In genomic region chrX:154397888-154398667, GRCh38 we compare ENCODE assay signal across 8 cellular contexts. TPM values are rescaled to one million over a fixed set of nuclear protein-coding genes. Genes with fewer than 3 reads are reported as not detected.
DNase-seq lines count a peak whose midpoint lies in the region; ATAC-seq, FAIRE-seq and TF ChIP-seq lines count a peak whose summit lies in the region.

Gene RPL10, plus strand, starts transcription at chrX:154398377. Its CDS starts 143 bp downstream, at chrX:154398520.

- dilution Hi-C loops in endothelial cell of umbilical vein (cut with MboI; ENCODE audit: extremely low pct_ligation_motif_present, low sequenced_read_pairs): no loop called here

- BruUV-seq in endothelial cell of umbilical vein (replicated peaks; lab: Mats Ljungman, UMichigan): no TSS peak

- peak within 1 kb of the TSS; percentile 82 for H3K4me2 ChIP-seq in endothelial cell of umbilical vein (ENCODE audit: insufficient read depth, low read length)

- peak within 1 kb of the TSS; percentile 29 to 86 (median 66) for H3K4me3 ChIP-seq in endothelial cell of umbilical vein (replicated peaks in 1 of 3; ENCODE audit: insufficient read depth in 1 of 3, low read depth in 1 of 3, low read length in 3 of 3)

- H3K9me1 ChIP-seq in endothelial cell of umbilical vein (replicated peaks; ENCODE audit: control insufficient read depth, extremely low read depth, insufficient read depth, low read length): no peaks in the 10 kb centered on the region

- peak; percentile 99 for TF ChIP-seq POLR2A in endothelial cell of umbilical vein (IDR thresholded peaks at IDR 0.05; ENCODE audit: low read depth, low read length)

- peaks cover 15 to 18% of the 10 kb centered on the region in 2 experiments for H3K36me3 ChIP-seq in endothelial cell of umbilical vein (ENCODE audit: control insufficient read depth in 2 of 2, extremely low read depth in 1 of 2, insufficient read depth in 2 of 2, low read length in 2 of 2)

- intact Hi-C loops in endothelial cell of umbilical vein (cut with micrococcal nuclease): no loop called here

- TF ChIP-seq EP300 in Ishikawa (IDR thresholded peaks at IDR 0.05; ENCODE audit: borderline replicate concordance): no peak

- no peak for TF ChIP-seq CTCF in endothelial cell of umbilical vein (IDR thresholded peaks at IDR 0.05; ENCODE audit: extremely low read depth in 1 of 2, insufficient read depth in 1 of 2, low read depth in 1 of 2, low read length in 2 of 2)

- H4K20me1 ChIP-seq in endothelial cell of umbilical vein (replicated peaks; ENCODE audit: control insufficient read depth, extremely low read depth, insufficient read depth, low read length): no peaks in the 10 kb centered on the region

- H3K9ac ChIP-seq in endothelial cell of umbilical vein (replicated peaks; ENCODE audit: extremely low read depth, insufficient read depth, low read length): peak within 1 kb of the TSS; percentile 95

- CTCF ChIA-PET in endothelial cell of umbilical vein (lab: Charles Lee): interaction anchor here (1.2 to 2.1 kb wide), 5 partner anchors 11 to 46 kb away, joined by 4 to 6 read pairs (median 5); partner anchors contain the start of genes DNASE1L1, FAM50A and TAFAZZIN

- H3K4me1 ChIP-seq in endothelial cell of umbilical vein (ENCODE audit: control insufficient read depth, extremely low read depth, insufficient read depth, low read length): peaks cover 8% of the 10 kb centered on the region

- peaks cover 20% of the 10 kb centered on the region for H3K79me2 ChIP-seq in endothelial cell of umbilical vein (ENCODE audit: control insufficient read depth, insufficient read depth, low read length)

- H3K9me3 ChIP-seq in endothelial cell of umbilical vein (replicated peaks; ENCODE audit: control insufficient read depth, insufficient read depth, low read length): no peaks in the 10 kb centered on the region

- H2AFZ ChIP-seq in endothelial cell of umbilical vein (ENCODE audit: low read depth, low read length): no peak within 1 kb of the TSS

- H3K27ac ChIP-seq in endothelial cell of umbilical vein (ENCODE audit: insufficient read depth, low read depth, low read length): peak within 1 kb of the TSS; percentile 87

- DNase-seq in DMS114 treated with DMSO at 0.1 percent for 48 hours (lab: John Stamatoyannopoulos, UW; ENCODE audit: unreplicated experiment) (peak; percentile 85), OCI-M2 (lab: John Stamatoyannopoulos, UW; ENCODE audit: unreplicated experiment) (peak; percentile 18), activated T-cell treated with anti-CD3 and anti-CD28 coated beads for 24 hours (ENCODE audit: low read depth) (peak; percentile 87), endothelial cell of umbilical vein (ENCODE audit: low read depth, low spot score) (peak; percentile 98), midbrain (lab: John Stamatoyannopoulos, UW) (peak; percentile 94)
- DNase-seq in stimulated activated CD8-positive, alpha-beta memory T cell treated with anti-CD3 and anti-CD28 coated beads, Interleukin-15, amount 100 ng/mL, for 48 hours (ENCODE audit: low read depth in 2 of 2): peak; percentile 84 to 91

- FAIRE-seq in endothelial cell of umbilical vein (lab: Jason Lieb, UNC): peak; percentile 93

- ATAC-seq in GM21576 (IDR thresholded peaks at IDR 0.05; ENCODE audit: unreplicated experiment): peak; percentile 63

- no peaks in the 10 kb centered on the region for H3K27me3 ChIP-seq in endothelial cell of umbilical vein (ENCODE audit: control insufficient read depth in 2 of 2, insufficient read depth in 2 of 2, low read length in 2 of 2)

- no peak for TF ChIP-seq RAD21 in Ishikawa (IDR thresholded peaks at IDR 0.05; ENCODE audit: low read depth)

- POLR2A ChIA-PET in endothelial cell of umbilical vein (lab: Charles Lee): interaction anchor here (0.5 to 1.4 kb wide), 6 partner anchors 19 to 427 kb away, joined by 3 to 9 read pairs (median 4); partner anchors contain the start of gene EMD

TF ChIP-seq in Ishikawa, 13 proteins besides CTCF, POLR2A, EP300 and RAD21 (continues in another document):
- TF ChIP-seq TEAD4 (IDR thresholded peaks at IDR 0.05) (no peak), TCF12 (IDR thresholded peaks at IDR 0.05; ENCODE audit: low read depth) (no peak), EGR1 (IDR thresholded peaks at IDR 0.05) (no peak), CREB1 (IDR thresholded peaks at IDR 0.05; ENCODE audit: low read depth) (peak; percentile 66), TAF1 (IDR thresholded peaks at IDR 0.05; ENCODE audit: low read depth) (peak; percentile 96), USF1 (IDR thresholded peaks at IDR 0.05) (no peak; the same call in 1 of the 2 replicates), CEBPB (IDR thresholded peaks at IDR 0.05) (no peak), ZBTB7A (IDR thresholded peaks at IDR 0.05; ENCODE audit: low read depth) (no peak), MAX (IDR thresholded peaks at IDR 0.05) (peak; percentile 79), YY1 (IDR thresholded peaks at IDR 0.05; ENCODE audit: low read depth) (peak; percentile 72), FOXM1 (IDR thresholded peaks at IDR 0.05; ENCODE audit: borderline replicate concordance, low read depth) (no peak), NFIC (IDR thresholded peaks at IDR 0.05) (no peak)

TF ChIP-seq in endothelial cell of umbilical vein, 7 proteins besides CTCF, POLR2A, EP300 and RAD21:
- TF ChIP-seq MYC (IDR thresholded peaks at IDR 0.05; ENCODE audit: low read depth, low read length) (no peak), POLR2AphosphoS5 (IDR thresholded peaks at IDR 0.05; ENCODE audit: insufficient read depth, low read depth, low read length) (peak; percentile 97)

RNA-seq across cellular contexts. Expression of gene RPL10, which starts in this region (rescaled TPM):
- 2,493 and 2,979 TPM in 2 replicates for total RNA-seq in endothelial cell of umbilical vein
- polyA plus RNA-seq in endothelial cell of umbilical vein: 6,375 and 7,586 TPM in 2 replicates
- polyA plus RNA-seq in endothelial cell of umbilical vein (2011; cell fraction: cytosol; rRNA removed): 8,116 and 9,197 TPM in 2 replicates
- 2,307 and 2,831 TPM in 2 replicates for polyA plus RNA-seq in endothelial cell of umbilical vein (2011; cell fraction: nucleus; rRNA removed)
- polyA plus RNA-seq in endothelial cell of umbilical vein (2012): 3,703 and 5,650 TPM in 2 replicates
- 1,869 and 2,194 TPM in 2 replicates for polyA minus RNA-seq in endothelial cell of umbilical vein
- 1,135 TPM for polyA minus RNA-seq in endothelial cell of umbilical vein (2011; cell fraction: cytosol; rRNA and poly(A)+ RNA removed)
- polyA minus RNA-seq in endothelial cell of umbilical vein (2011; cell fraction: nucleus; rRNA and poly(A)+ RNA removed): 299 and 338 TPM in 2 replicates

Comparison
In these comparisons a context has a peak if more than half of its experiments do, and no peak if none do; other contexts are left out.
1. Peak in every context shown above with its lines: DNase-seq, ATAC-seq, H3K4me3 ChIP-seq and H3K27ac ChIP-seq.
2. DNase-seq: peak in every context shown above with its lines; median percentile 98 in endothelial cell of umbilical vein; 94 in midbrain; 88 in stimulated activated CD8-positive, alpha-beta memory T cell treated with anti-CD3 and anti-CD28 coated beads, Interleukin-15, amount 100 ng/mL, for 48 hours; 87 in activated T-cell treated with anti-CD3 and anti-CD28 coated beads for 24 hours; 85 in DMS114 treated with DMSO at 0.1 percent for 48 hours; 18 in OCI-M2.